Comparison of ENCODE assay signal across 16 cellular contexts in genomic region chr1:111131693-111132092, GRCh38.
"Had no signal": no experiment of that assay in that cellular context is flagged by ENCODE, and none has a peak within 500 bp of the region (broad histone marks: within the 10 kb centered on the region; RNA-seq: fewer than 3 reads in every experiment).

No MANE protein-coding gene starts in this region.

- H3K27ac Mint-ChIP-seq: activated CD4-positive, alpha-beta T cell treated with anti-CD3 and anti-CD28 coated beads, Interleukin-2, amount 10 ng/mL, durations not matched to agents 7 days and 5 days; activated T-helper 2 cell treated with anti-CD3 and anti-CD28 coated beads, Interferon-gamma antibody, Interleukin-2, Interleukin-4, amounts not matched to agents 10 μg/mL and 5 μg/mL and 100 μg/mL, durations not matched to agents 14 hours and 24 hours and 36 hours had no signal

- H3K4me3 ChIP-seq: colonic mucosa, esophagus squamous epithelium, hepatocyte, pancreas, sigmoid colon, transverse colon had no signal

- H3K27ac ChIP-seq: colonic mucosa, esophagus squamous epithelium, hepatocyte, pancreas, sigmoid colon, transverse colon had no signal

- H3K4me2 ChIP-seq: hepatocyte had no signal

- H3K79me2 ChIP-seq: hepatocyte had no signal

- H3K4me1 ChIP-seq: colonic mucosa, pancreas, sigmoid colon, transverse colon had no signal

- H3K27me3 Mint-ChIP-seq: activated CD4-positive, alpha-beta T cell treated with anti-CD3 and anti-CD28 coated beads, Interleukin-2, amount 10 ng/mL, durations not matched to agents 7 days and 5 days; activated naive CD4-positive, alpha-beta T cell treated with anti-CD3 and anti-CD28 coated beads, Interleukin-2, amount 10 ng/mL, durations not matched to agents 7 days and 5 days; naive thymus-derived CD4-positive, alpha-beta T cell had no signal

- ATAC-seq: naive thymus-derived CD4-positive, alpha-beta T cell; pancreas had no signal

- H3K9me3 ChIP-seq: colonic mucosa, esophagus squamous epithelium, pancreas, sigmoid colon, transverse colon had no signal

- H3K36me3 ChIP-seq: colonic mucosa had no signal

- H3K4me3 Mint-ChIP-seq: activated CD4-positive, alpha-beta T cell treated with anti-CD3 and anti-CD28 coated beads, Interleukin-2, amount 10 ng/mL, durations not matched to agents 7 days and 5 days; activated naive CD4-positive, alpha-beta T cell treated with anti-CD3 and anti-CD28 coated beads, Interleukin-2, amount 10 ng/mL, durations not matched to agents 7 days and 5 days; naive thymus-derived CD4-positive, alpha-beta T cell had no signal

- H3K9me3 Mint-ChIP-seq: activated CD4-positive, alpha-beta T cell treated with anti-CD3 and anti-CD28 coated beads, Interleukin-2, amount 10 ng/mL, durations not matched to agents 7 days and 5 days; activated naive CD4-positive, alpha-beta T cell treated with anti-CD3 and anti-CD28 coated beads, Interleukin-2, amount 10 ng/mL, durations not matched to agents 7 days and 5 days; activated T-helper 2 cell treated with anti-CD3 and anti-CD28 coated beads, Interferon-gamma antibody, Interleukin-2, Interleukin-4, amounts not matched to agents 10 μg/mL and 5 μg/mL and 100 μg/mL, durations not matched to agents 14 hours and 24 hours and 36 hours had no signal

- H2AFZ ChIP-seq: hepatocyte had no signal

- H3K27me3 ChIP-seq: colonic mucosa, esophagus squamous epithelium, hepatocyte, pancreas, sigmoid colon, transverse colon had no signal

- DNase-seq: activated CD4-positive, alpha-beta T cell treated with anti-CD3 and anti-CD28 coated beads, Interleukin-2, amount 10 ng/mL, durations not matched to agents 7 days and 5 days; activated naive CD4-positive, alpha-beta T cell treated with anti-CD3 and anti-CD28 coated beads, Interleukin-2, amount 10 ng/mL, durations not matched to agents 7 days and 5 days; activated T-cell treated with anti-CD3 and anti-CD28 coated beads for 4 hours; caudate nucleus; colonic mucosa; effector CD4-positive, alpha-beta T cell; esophagus squamous epithelium; islet precursor cell; naive thymus-derived CD4-positive, alpha-beta T cell; pancreas; sigmoid colon; stimulated activated CD4-positive, alpha-beta T cell treated with anti-CD3 and anti-CD28 coated beads, Interleukin-1b, Interleukin-23, amount 100 ng/mL, for 48 hours; substantia nigra; transverse colon had no signal
